Comparison of ENCODE assay signal across 8 cellular contexts in the genomic region with DNA sequence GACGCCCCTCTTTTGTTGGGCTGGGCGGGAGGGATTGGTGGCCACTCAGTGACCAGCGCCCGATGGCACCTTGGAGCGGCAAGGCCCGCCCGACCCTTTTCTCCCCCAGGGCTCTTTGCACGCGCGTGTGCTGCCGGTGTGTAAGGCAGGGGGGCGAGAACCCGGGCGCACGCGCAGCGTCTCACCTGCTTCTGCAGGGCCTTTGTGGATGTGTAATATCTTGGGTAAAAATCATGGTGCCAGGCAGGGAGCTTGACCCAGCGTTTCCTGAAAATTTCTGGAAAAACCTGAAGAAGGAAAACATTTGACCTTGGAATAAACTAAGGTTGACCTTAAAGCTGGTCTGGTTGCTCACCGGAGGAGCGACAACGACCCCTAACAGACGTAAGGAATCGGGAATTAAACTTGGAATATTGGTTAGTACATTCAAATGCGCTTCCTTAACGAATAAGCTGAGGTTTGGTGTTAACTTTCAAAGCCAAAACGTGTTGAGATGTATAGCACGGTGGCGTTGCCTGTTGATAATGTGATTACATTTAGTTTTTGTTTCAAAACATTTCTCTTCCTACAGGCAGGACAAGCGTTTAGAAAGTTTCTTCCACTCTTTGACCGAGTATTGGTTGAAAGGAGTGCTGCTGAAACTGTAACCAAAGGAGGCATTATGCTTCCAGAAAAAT. TPM values are rescaled to one million over a fixed set of nuclear protein-coding genes. Genes with fewer than 3 reads are reported as not detected.
DNase-seq lines count a peak whose midpoint lies in the region; ATAC-seq and TF ChIP-seq lines count a peak whose summit lies in the region.

No MANE protein-coding gene starts in this region.

- H3K4me1 ChIP-seq in SJCRH30, result peaks cover 7% of the 10 kb centered on the region; the same call in 1 of the 2 replicates

- peak overlapping the region; percentile 95 for H3K4me3 Mint-ChIP-seq in activated CD4-positive, alpha-beta T cell treated with anti-CD3 and anti-CD28 coated beads, Interleukin-2, amount 10 ng/mL, durations not matched to agents 24 days and 14 days
- H3K4me3 Mint-ChIP-seq in neural crest cell, result peak overlapping the region; percentile 97

- H3K9me3 ChIP-seq in SJCRH30 (replicated peaks), result no peaks in the 10 kb centered on the region

- TF ChIP-seq CTCF in neural crest cell (conservative IDR thresholded peaks at IDR 0.05), result no peak

- no peak for TF ChIP-seq POLR2A in erythroblast (IDR thresholded peaks at IDR 0.05; ENCODE audit: low read length)

- DNase-seq in activated CD4-positive, alpha-beta T cell treated with anti-CD3 and anti-CD28 coated beads, Interleukin-2, amount 10 ng/mL, durations not matched to agents 24 days and 14 days, result peak; percentile 72
- DNase-seq in activated CD4-positive, alpha-beta T cell treated with anti-CD3 and anti-CD28 coated beads for 1 hour, result no peak
- no peak for DNase-seq in SJCRH30
- DNase-seq in erythroblast (lab: John Stamatoyannopoulos, UW), result peak; percentile 53 to 66
- DNase-seq in neural crest cell (ENCODE audit: low read depth, low spot score), result no peak

- intact Hi-C loops in activated CD4-positive, alpha-beta T cell treated with anti-CD3 and anti-CD28 coated beads, Interleukin-2, amount 10 ng/mL, durations not matched to agents 24 days and 14 days (cut with micrococcal nuclease), result loop anchor here (1.0 to 10.0 kb wide), 5 partner anchors 15 to 1326 kb away; a partner anchor contains a TSS

- peak overlapping the region; percentile 80 for H3K4me3 ChIP-seq in SJCRH30

- no peaks in the 10 kb centered on the region for H3K27me3 ChIP-seq in SJCRH30

- no peaks in the 10 kb centered on the region for H3K9me3 Mint-ChIP-seq in activated CD4-positive, alpha-beta T cell treated with anti-CD3 and anti-CD28 coated beads, Interleukin-2, amount 10 ng/mL, durations not matched to agents 24 days and 14 days
- H3K9me3 Mint-ChIP-seq in neural crest cell, result no peaks in the 10 kb centered on the region

- H3K27me3 Mint-ChIP-seq in activated CD4-positive, alpha-beta T cell treated with anti-CD3 and anti-CD28 coated beads, Interleukin-2, amount 10 ng/mL, durations not matched to agents 24 days and 14 days, result no peaks in the 10 kb centered on the region
- no peaks in the 10 kb centered on the region for H3K27me3 Mint-ChIP-seq in neural crest cell (ENCODE audit: low read depth)

- H3K27ac ChIP-seq in SJCRH30, result peak overlapping the region; percentile 74

- ATAC-seq in HG02840 (IDR thresholded peaks at IDR 0.05; ENCODE audit: low FRiP score, unreplicated experiment) (peak; percentile 7), HG02970 (IDR thresholded peaks at IDR 0.05; ENCODE audit: low FRiP score, unreplicated experiment) (no peak), HG03196 (IDR thresholded peaks at IDR 0.05; ENCODE audit: unreplicated experiment) (no peak)

- peak overlapping the region; percentile 98 for H3K27ac Mint-ChIP-seq in activated CD4-positive, alpha-beta T cell treated with anti-CD3 and anti-CD28 coated beads, Interleukin-2, amount 10 ng/mL, durations not matched to agents 24 days and 14 days
- H3K27ac Mint-ChIP-seq in neural crest cell (ENCODE audit: unreplicated experiment), result peak overlapping the region; percentile 98

- H3K36me3 ChIP-seq in SJCRH30, result peaks cover 70% of the 10 kb centered on the region

- H3K4me1 Mint-ChIP-seq in activated CD4-positive, alpha-beta T cell treated with anti-CD3 and anti-CD28 coated beads, Interleukin-2, amount 10 ng/mL, durations not matched to agents 24 days and 14 days, result peaks cover 38% of the 10 kb centered on the region
- H3K4me1 Mint-ChIP-seq in neural crest cell, result peaks cover 50% of the 10 kb centered on the region

- peaks cover 81% of the 10 kb centered on the region for H3K36me3 Mint-ChIP-seq in activated CD4-positive, alpha-beta T cell treated with anti-CD3 and anti-CD28 coated beads, Interleukin-2, amount 10 ng/mL, durations not matched to agents 24 days and 14 days (ENCODE audit: low read depth)
- peaks cover 35% of the 10 kb centered on the region for H3K36me3 Mint-ChIP-seq in neural crest cell (ENCODE audit: low read depth)

RNA-seq across cellular contexts. Expression of a gene that starts 0.5 kb away (rescaled TPM):
- 409 and 411 TPM in 2 replicates for total RNA-seq in activated CD4-positive, alpha-beta T cell treated with anti-CD3 and anti-CD28 coated beads, Interleukin-2, amount 10 ng/mL, durations not matched to agents 24 days and 14 days
- total RNA-seq in SJCRH30 (2014; rRNA removed; shearing (Covaris generic)), result 395 and 401 TPM in 2 replicates
- total RNA-seq in neural crest cell, result 186 and 203 TPM in 2 replicates

RNA-seq across cellular contexts. Expression of a gene that starts 1.0 kb away (rescaled TPM):
- 984 and 999 TPM in 2 replicates for total RNA-seq in activated CD4-positive, alpha-beta T cell treated with anti-CD3 and anti-CD28 coated beads, Interleukin-2, amount 10 ng/mL, durations not matched to agents 24 days and 14 days
- total RNA-seq in SJCRH30 (2014; rRNA removed; shearing (Covaris generic)), result 749 and 770 TPM in 2 replicates
- total RNA-seq in neural crest cell, result 563 and 569 TPM in 2 replicates

RNA-seq across cellular contexts. Expression of a gene that starts 15.2 kb away (rescaled TPM):
- 19.2 and 22.6 TPM in 2 replicates for total RNA-seq in activated CD4-positive, alpha-beta T cell treated with anti-CD3 and anti-CD28 coated beads, Interleukin-2, amount 10 ng/mL, durations not matched to agents 24 days and 14 days
- total RNA-seq in SJCRH30 (2014; rRNA removed; shearing (Covaris generic)), result 64.4 and 71.1 TPM in 2 replicates
- 28.0 and 32.2 TPM in 2 replicates for total RNA-seq in neural crest cell

RNA-seq across cellular contexts. Expression of a gene that starts 47.3 kb away (rescaled TPM):
- total RNA-seq in activated CD4-positive, alpha-beta T cell treated with anti-CD3 and anti-CD28 coated beads, Interleukin-2, amount 10 ng/mL, durations not matched to agents 24 days and 14 days, result 20.1 TPM in 2 replicates
- 18.1 TPM in 2 replicates for total RNA-seq in SJCRH30 (2014; rRNA removed; shearing (Covaris generic))
- total RNA-seq in neural crest cell, result 9.1 and 9.4 TPM in 2 replicates

Comparison
In these comparisons a context has a peak if more than half of its experiments do, and no peak if none do; other contexts are left out.
1. DNase-seq: peak in activated CD4-positive, alpha-beta T cell treated with anti-CD3 and anti-CD28 coated beads, Interleukin-2, amount 10 ng/mL, durations not matched to agents 24 days and 14 days (single experiment) and erythroblast (2 of 2); none in activated CD4-positive, alpha-beta T cell treated with anti-CD3 and anti-CD28 coated beads for 1 hour (single experiment), SJCRH30 (0 of 2) and neural crest cell (single experiment).